ENCODE assay signal across 1 cellular context in the genomic region with DNA sequence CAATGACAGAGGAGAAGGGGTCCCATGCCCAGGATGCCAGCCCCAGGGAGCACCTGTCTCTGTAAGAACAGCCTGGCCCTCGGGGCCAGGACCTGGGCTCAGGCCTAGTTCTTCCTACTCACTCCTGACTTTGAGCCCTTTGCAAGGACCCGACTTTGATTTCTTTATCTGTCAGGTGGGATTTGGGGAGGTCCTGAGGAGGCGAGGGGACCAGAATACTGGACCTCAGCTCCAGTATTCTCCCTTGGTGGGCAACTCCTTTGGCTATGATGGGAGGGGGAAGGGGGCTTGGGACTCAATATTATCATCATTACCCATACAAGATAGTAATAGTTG.
TF ChIP-seq lines count a peak whose summit lies in the region.

No MANE protein-coding gene starts in this region.

TF ChIP-seq in HCT116, 20 proteins besides CTCF, POLR2A, EP300 and RAD21 (continued from another document):
- TF ChIP-seq CEBPB (IDR thresholded peaks at IDR 0.05; ENCODE audit: low read depth) = no peak
- TF ChIP-seq, protein P1, sequence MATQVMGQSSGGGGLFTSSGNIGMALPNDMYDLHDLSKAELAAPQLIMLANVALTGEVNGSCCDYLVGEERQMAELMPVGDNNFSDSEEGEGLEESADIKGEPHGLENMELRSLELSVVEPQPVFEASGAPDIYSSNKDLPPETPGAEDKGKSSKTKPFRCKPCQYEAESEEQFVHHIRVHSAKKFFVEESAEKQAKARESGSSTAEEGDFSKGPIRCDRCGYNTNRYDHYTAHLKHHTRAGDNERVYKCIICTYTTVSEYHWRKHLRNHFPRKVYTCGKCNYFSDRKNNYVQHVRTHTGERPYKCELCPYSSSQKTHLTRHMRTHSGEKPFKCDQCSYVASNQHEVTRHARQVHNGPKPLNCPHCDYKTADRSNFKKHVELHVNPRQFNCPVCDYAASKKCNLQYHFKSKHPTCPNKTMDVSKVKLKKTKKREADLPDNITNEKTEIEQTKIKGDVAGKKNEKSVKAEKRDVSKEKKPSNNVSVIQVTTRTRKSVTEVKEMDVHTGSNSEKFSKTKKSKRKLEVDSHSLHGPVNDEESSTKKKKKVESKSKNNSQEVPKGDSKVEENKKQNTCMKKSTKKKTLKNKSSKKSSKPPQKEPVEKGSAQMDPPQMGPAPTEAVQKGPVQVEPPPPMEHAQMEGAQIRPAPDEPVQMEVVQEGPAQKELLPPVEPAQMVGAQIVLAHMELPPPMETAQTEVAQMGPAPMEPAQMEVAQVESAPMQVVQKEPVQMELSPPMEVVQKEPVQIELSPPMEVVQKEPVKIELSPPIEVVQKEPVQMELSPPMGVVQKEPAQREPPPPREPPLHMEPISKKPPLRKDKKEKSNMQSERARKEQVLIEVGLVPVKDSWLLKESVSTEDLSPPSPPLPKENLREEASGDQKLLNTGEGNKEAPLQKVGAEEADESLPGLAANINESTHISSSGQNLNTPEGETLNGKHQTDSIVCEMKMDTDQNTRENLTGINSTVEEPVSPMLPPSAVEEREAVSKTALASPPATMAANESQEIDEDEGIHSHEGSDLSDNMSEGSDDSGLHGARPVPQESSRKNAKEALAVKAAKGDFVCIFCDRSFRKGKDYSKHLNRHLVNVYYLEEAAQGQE (IDR thresholded peaks at IDR 0.05; ENCODE audit: low read depth) = no peak
